ENCODE assay signal across 9 cellular contexts in genomic region chr9:96383165-96383939, GRCh38. TPM values are rescaled to one million over a fixed set of nuclear protein-coding genes. Genes with fewer than 3 reads are reported as not detected.
DNase-seq lines count a peak whose midpoint lies in the region; TF ChIP-seq lines count a peak whose summit lies in the region.
"Had no signal": no experiment of that assay in that cellular context is flagged by ENCODE, and none has a peak within 500 bp of the region (broad histone marks: within the 10 kb centered on the region; RNA-seq: fewer than 3 reads in every experiment).

Gene SLC35D2 (minus strand): TSS chr9:96383711. CDS start chr9:96383634, 77 bp downstream.

- H3K27ac Mint-ChIP-seq in T-helper 1 cell treated with Interleukin-12 subunit alpha and Interleukin-12 subunit beta and Interleukin-4 antibody, amounts not matched to agents 30 μg/mL and 1 μg/mL, for 36 hours, result peak within 1 kb of the TSS; percentile 80

- no peak for TF ChIP-seq CTCF in kidney epithelial cell (IDR thresholded peaks at IDR 0.05; ENCODE audit: insufficient read depth, low read length, poor library complexity, severe bottlenecking)

- peaks cover 24% of the 10 kb centered on the region for H3K36me3 Mint-ChIP-seq in T-helper 1 cell treated with Interleukin-12 subunit alpha and Interleukin-12 subunit beta and Interleukin-4 antibody, amounts not matched to agents 30 μg/mL and 1 μg/mL, for 36 hours (ENCODE audit: low read depth)

- H3K27me3 Mint-ChIP-seq in T-helper 1 cell treated with Interleukin-12 subunit alpha and Interleukin-12 subunit beta and Interleukin-4 antibody, amounts not matched to agents 30 μg/mL and 1 μg/mL, for 36 hours (ENCODE audit: low read depth), result no peaks in the 10 kb centered on the region

- peak within 1 kb of the TSS; percentile 81 for H3K4me3 Mint-ChIP-seq in T-helper 1 cell treated with Interleukin-12 subunit alpha and Interleukin-12 subunit beta and Interleukin-4 antibody, amounts not matched to agents 30 μg/mL and 1 μg/mL, for 36 hours

- peaks cover 23% of the 10 kb centered on the region for H3K4me1 Mint-ChIP-seq in T-helper 1 cell treated with Interleukin-12 subunit alpha and Interleukin-12 subunit beta and Interleukin-4 antibody, amounts not matched to agents 30 μg/mL and 1 μg/mL, for 36 hours (ENCODE audit: low read depth)

- no peaks in the 10 kb centered on the region for H3K4me1 ChIP-seq in skeletal muscle tissue (ENCODE audit: control insufficient read depth in 3 of 3, insufficient read depth in 3 of 3, low read length in 3 of 3)

- peak within 1 kb of the TSS; percentile 56 for H3K4me3 ChIP-seq in H7 (ENCODE audit: insufficient read depth, low read depth, low read length)
- H3K4me3 ChIP-seq in kidney epithelial cell (ENCODE audit: low read depth, low read length), result peak within 1 kb of the TSS; percentile 61
- H3K4me3 ChIP-seq in skeletal muscle tissue (ENCODE audit: low read length in 3 of 3), result peak within 1 kb of the TSS; percentile 55 to 86 (median 82)
- H3K4me3 ChIP-seq: SK-N-MC had no signal

- peak within 1 kb of the TSS; percentile 47 for H3K27ac ChIP-seq in skeletal muscle tissue (ENCODE audit: low read depth, low read length)
- H3K27ac ChIP-seq: SK-N-MC had no signal

- no peaks in the 10 kb centered on the region for H3K9me3 Mint-ChIP-seq in T-helper 1 cell treated with Interleukin-12 subunit alpha and Interleukin-12 subunit beta and Interleukin-4 antibody, amounts not matched to agents 30 μg/mL and 1 μg/mL, for 36 hours

- DNase-seq in CD1c-positive myeloid dendritic cell (ENCODE audit: extremely low spot score), result peak; percentile 65
- peak; percentile 93 for DNase-seq in H7
- DNase-seq in dedifferentiated amniotic fluid mesenchymal stem cell (ENCODE audit: extremely low spot score), result peak; percentile 31
- DNase-seq in kidney epithelial cell (ENCODE audit: low read depth), result no peak
- no peak for DNase-seq in NCI-H1092 treated with DMSO at 0.1 percent for 48 hours (lab: John Stamatoyannopoulos, UW)
- no peak for DNase-seq in NCI-H2107 (lab: John Stamatoyannopoulos, UW)

- peak within 1 kb of the TSS; percentile 70 to 81 (median 80) for H3K9ac ChIP-seq in skeletal muscle tissue (ENCODE audit: low read depth in 1 of 3, low read length in 3 of 3)

- no peaks in the 10 kb centered on the region for H3K9me3 ChIP-seq in skeletal muscle tissue (ENCODE audit: control insufficient read depth in 3 of 3, low read length in 3 of 3)

- H3K27me3 ChIP-seq in H7 (ENCODE audit: control insufficient read depth, insufficient read depth, low read length) (no peaks in the 10 kb centered on the region), kidney epithelial cell (ENCODE audit: control insufficient read depth, insufficient read depth, low read length) (no peaks in the 10 kb centered on the region), skeletal muscle tissue (ENCODE audit: control insufficient read depth in 3 of 3, insufficient read depth in 3 of 3, low read length in 3 of 3) (no peaks in the 10 kb centered on the region)

- H3K36me3 ChIP-seq in H7 (replicated peaks; ENCODE audit: control insufficient read depth, insufficient read depth, low read length), result peaks cover 3% of the 10 kb centered on the region; the same call in 1 of the 2 replicates
- no peaks in the 10 kb centered on the region for H3K36me3 ChIP-seq in kidney epithelial cell (ENCODE audit: control insufficient read depth, insufficient read depth, low read length)
- H3K36me3 ChIP-seq in skeletal muscle tissue (ENCODE audit: control insufficient read depth in 3 of 3, insufficient read depth in 3 of 3, low read length in 3 of 3), result no peaks in the 10 kb centered on the region

RNA-seq across cellular contexts. Expression of gene SLC35D2, which starts in this region (rescaled TPM):
- total RNA-seq in H7 (2014; rRNA removed; shearing (Covaris generic)), result 10.3 and 16.1 TPM in 2 replicates
- total RNA-seq in kidney epithelial cell, result 49.5 and 50.4 TPM in 2 replicates
- total RNA-seq in skeletal muscle tissue, result 14.6 TPM

Comparison
In these comparisons a context has a peak if more than half of its experiments do, and no peak if none do; other contexts are left out.
1. DNase-seq: peak in CD1c-positive myeloid dendritic cell (single experiment), H7 (single experiment) and dedifferentiated amniotic fluid mesenchymal stem cell (single experiment); none in kidney epithelial cell (single experiment), NCI-H1092 treated with DMSO at 0.1 percent for 48 hours (single experiment) and NCI-H2107 (single experiment).
2. Peak in every context shown above with its lines, with median percentiles within 50 percentile points of each other: H3K4me3 ChIP-seq.